ENCODE assay signal across 1 cellular context in the genomic region with DNA sequence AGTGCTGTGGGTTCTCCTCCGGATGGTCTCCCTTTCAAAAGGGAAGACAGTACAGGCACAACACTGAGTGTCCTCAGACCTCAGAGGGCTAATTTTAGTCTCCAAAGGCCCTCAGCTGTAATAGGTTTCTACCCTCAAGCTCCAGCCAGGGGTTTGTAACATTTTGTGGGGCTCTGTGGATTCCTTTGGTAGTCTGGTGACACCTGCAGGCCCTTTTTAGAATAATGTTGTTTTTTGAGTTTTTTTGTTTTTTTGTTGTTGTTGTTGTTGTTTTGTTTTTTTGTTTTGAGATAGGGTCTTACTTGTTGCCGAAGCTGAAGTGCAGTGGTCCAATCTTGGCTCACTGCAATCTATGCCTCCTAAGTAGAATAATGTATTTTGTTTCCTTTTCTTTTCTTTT.
TF ChIP-seq lines count a peak whose summit lies in the region.

No MANE protein-coding gene starts in this region.

TF ChIP-seq in SK-N-SH, 30 proteins besides CTCF, POLR2A, EP300 and RAD21:
- no peak for TF ChIP-seq GATA2 (CRISPR knock-in tag; IDR thresholded peaks at IDR 0.05)
- TF ChIP-seq, protein P1, sequence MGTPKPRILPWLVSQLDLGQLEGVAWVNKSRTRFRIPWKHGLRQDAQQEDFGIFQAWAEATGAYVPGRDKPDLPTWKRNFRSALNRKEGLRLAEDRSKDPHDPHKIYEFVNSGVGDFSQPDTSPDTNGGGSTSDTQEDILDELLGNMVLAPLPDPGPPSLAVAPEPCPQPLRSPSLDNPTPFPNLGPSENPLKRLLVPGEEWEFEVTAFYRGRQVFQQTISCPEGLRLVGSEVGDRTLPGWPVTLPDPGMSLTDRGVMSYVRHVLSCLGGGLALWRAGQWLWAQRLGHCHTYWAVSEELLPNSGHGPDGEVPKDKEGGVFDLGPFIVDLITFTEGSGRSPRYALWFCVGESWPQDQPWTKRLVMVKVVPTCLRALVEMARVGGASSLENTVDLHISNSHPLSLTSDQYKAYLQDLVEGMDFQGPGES (IDR thresholded peaks at IDR 0.05; ENCODE audit: low read depth, low read length): no peak
- TF ChIP-seq JUND (IDR thresholded peaks at IDR 0.05): no peak
- no peak for TF ChIP-seq TAF1 (IDR thresholded peaks at IDR 0.05; ENCODE audit: borderline replicate concordance, low read depth, low read length)
- TF ChIP-seq, protein P2, sequence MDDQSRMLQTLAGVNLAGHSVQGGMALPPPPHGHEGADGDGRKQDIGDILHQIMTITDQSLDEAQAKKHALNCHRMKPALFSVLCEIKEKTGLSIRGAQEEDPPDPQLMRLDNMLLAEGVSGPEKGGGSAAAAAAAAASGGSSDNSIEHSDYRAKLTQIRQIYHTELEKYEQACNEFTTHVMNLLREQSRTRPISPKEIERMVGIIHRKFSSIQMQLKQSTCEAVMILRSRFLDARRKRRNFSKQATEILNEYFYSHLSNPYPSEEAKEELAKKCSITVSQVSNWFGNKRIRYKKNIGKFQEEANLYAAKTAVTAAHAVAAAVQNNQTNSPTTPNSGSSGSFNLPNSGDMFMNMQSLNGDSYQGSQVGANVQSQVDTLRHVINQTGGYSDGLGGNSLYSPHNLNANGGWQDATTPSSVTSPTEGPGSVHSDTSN (IDR thresholded peaks at IDR 0.05): no peak
- TF ChIP-seq RFX5 (IDR thresholded peaks at IDR 0.05; ENCODE audit: low read length): no peak
- TF ChIP-seq CHD2 (IDR thresholded peaks at IDR 0.05; ENCODE audit: low read length, partially characterized antibody): no peak
- no peak for TF ChIP-seq GABPA (IDR thresholded peaks at IDR 0.05; ENCODE audit: low read depth)
- TF ChIP-seq FOXJ3 (CRISPR knock-in tag; IDR thresholded peaks at IDR 0.05): no peak
- TF ChIP-seq TCF12 (IDR thresholded peaks at IDR 0.05): no peak
- TF ChIP-seq, protein P3, sequence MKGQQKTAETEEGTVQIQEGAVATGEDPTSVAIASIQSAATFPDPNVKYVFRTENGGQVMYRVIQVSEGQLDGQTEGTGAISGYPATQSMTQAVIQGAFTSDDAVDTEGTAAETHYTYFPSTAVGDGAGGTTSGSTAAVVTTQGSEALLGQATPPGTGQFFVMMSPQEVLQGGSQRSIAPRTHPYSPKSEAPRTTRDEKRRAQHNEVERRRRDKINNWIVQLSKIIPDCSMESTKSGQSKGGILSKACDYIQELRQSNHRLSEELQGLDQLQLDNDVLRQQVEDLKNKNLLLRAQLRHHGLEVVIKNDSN (IDR thresholded peaks at IDR 0.05; ENCODE audit: borderline replicate concordance, low read depth): no peak
- no peak for TF ChIP-seq FOSL2 (IDR thresholded peaks at IDR 0.05; ENCODE audit: borderline replicate concordance, low read depth)
- no peak for TF ChIP-seq EZH2phosphoT487 (IDR thresholded peaks at IDR 0.05; ENCODE audit: borderline replicate concordance, low read depth)
